1 cellular context compared by ENCODE assay signal in genomic region chr3:10292505-10293419, GRCh38.
TF ChIP-seq lines count a peak whose summit lies in the region.

Gene GHRL, minus strand, starts transcription at chr3:10292947. Its CDS starts 2,767 bp downstream, at chr3:10290180.

TF ChIP-seq in K562, 482 proteins besides CTCF, POLR2A, EP300 and RAD21 (continued from another document and continues in another):
- TF ChIP-seq SIRT6 (IDR thresholded peaks at IDR 0.05; ENCODE audit: low read depth, low read length) (no peak), HEY1 (CRISPR knock-in tag; IDR thresholded peaks at IDR 0.05; ENCODE audit: borderline replicate concordance) (no peak), PCBP2 (IDR thresholded peaks at IDR 0.05; ENCODE audit: low read depth, low read length, poor library complexity, severe bottlenecking) (no peak), ZNF324 (CRISPR knock-in tag; IDR thresholded peaks at IDR 0.05) (no peak), THRAP3 (IDR thresholded peaks at IDR 0.05; ENCODE audit: borderline replicate concordance) (no peak), ZKSCAN3 (CRISPR knock-in tag; IDR thresholded peaks at IDR 0.05) (no peak), MEIS2 (IDR thresholded peaks at IDR 0.05; ENCODE audit: partially characterized antibody) (peak; percentile 32), NCOA4 (IDR thresholded peaks at IDR 0.05; ENCODE audit: partially characterized antibody) (no peak), ETS1 (conservative IDR thresholded peaks at IDR 0.05; ENCODE audit: control insufficient read depth, low read depth, low read length) (no peak), SNRNP70 (optimal IDR thresholded peaks at IDR 0.05; ENCODE audit: low read depth, low read length) (no peak), EP400 (IDR thresholded peaks at IDR 0.05) (peak; percentile 35), MECOM (CRISPR knock-in tag; IDR thresholded peaks at IDR 0.05) (no peak), ESRRA (IDR thresholded peaks at IDR 0.05; ENCODE audit: borderline replicate concordance, low read depth) (no peak; the same call in 1 of the 2 replicates), JUND (IDR thresholded peaks at IDR 0.05; ENCODE audit: borderline replicate concordance, low read depth, low read length) (no peak), JUND (tag; IDR thresholded peaks at IDR 0.05; ENCODE audit: borderline replicate concordance, low read depth, low read length) (peak; percentile 54; the same call in 1 of the 3 replicates), CREB3L1 (IDR thresholded peaks at IDR 0.05; ENCODE audit: borderline replicate concordance, low read depth) (no peak), ZNF146 (CRISPR knock-in tag; IDR thresholded peaks at IDR 0.05; ENCODE audit: unreplicated experiment) (no peak), LEF1 (IDR thresholded peaks at IDR 0.05) (no peak), IRF9 (tag; IDR thresholded peaks at IDR 0.05) (no peak), ZNF398 (CRISPR knock-in tag; IDR thresholded peaks at IDR 0.05) (no peak), NFYB (IDR thresholded peaks at IDR 0.05; ENCODE audit: extremely low read depth, insufficient read length) (no peak), SMC3 (conservative IDR thresholded peaks at IDR 0.05; ENCODE audit: insufficient read depth, low read depth, low read length) (no peak), ZNF184 (CRISPR knock-in tag; IDR thresholded peaks at IDR 0.05) (no peak), RBFOX2 (IDR thresholded peaks at IDR 0.05; ENCODE audit: low read depth, low read length) (no peak), MLX (CRISPR knock-in tag; conservative IDR thresholded peaks at IDR 0.05) (no peak), TRIM24 (IDR thresholded peaks at IDR 0.05) (no peak), ZBTB7A (IDR thresholded peaks at IDR 0.05; ENCODE audit: borderline replicate concordance, control insufficient read depth, low read depth, low read length) (no peak), NR1H2 (CRISPR knock-in tag; IDR thresholded peaks at IDR 0.05) (no peak), ZNF431 (CRISPR knock-in tag; IDR thresholded peaks at IDR 0.05) (no peak), NRF1 (conservative IDR thresholded peaks at IDR 0.05 in 1 of 2, IDR thresholded peaks at IDR 0.05 in 1 of 2) (no peak), SREBF2 (CRISPR knock-in tag; IDR thresholded peaks at IDR 0.05) (no peak), ELF2 (CRISPR knock-in tag; IDR thresholded peaks at IDR 0.05) (no peak), KLF10 (CRISPR knock-in tag; IDR thresholded peaks at IDR 0.05) (no peak), SNAPC5 (CRISPR knock-in tag; IDR thresholded peaks at IDR 0.05) (no peak), ARHGAP35 (IDR thresholded peaks at IDR 0.05; ENCODE audit: partially characterized antibody) (no peak), ELK3 (CRISPR knock-in tag; IDR thresholded peaks at IDR 0.05) (no peak), ELF1 (tag; IDR thresholded peaks at IDR 0.05) (peak; percentile 64; the same call in 1 of the 2 replicates), DEAF1 (CRISPR knock-in tag; IDR thresholded peaks at IDR 0.05) (0 out of 2 replicates have a peak, but pooled peaks have one; percentile 5), MAX (CRISPR knock-in tag; IDR thresholded peaks at IDR 0.05) (no peak), NFATC3 (IDR thresholded peaks at IDR 0.05) (no peak), HDAC1 (IDR thresholded peaks at IDR 0.05) (no peak), HLTF (IDR thresholded peaks at IDR 0.05) (no peak), MCM2 (IDR thresholded peaks at IDR 0.05; ENCODE audit: low read depth) (no peak), ZBTB11 (CRISPR knock-in tag; IDR thresholded peaks at IDR 0.05) (peak in 1 of 3 experiments; percentile 84; a peak in 2 of 6 replicates), AFF4 (CRISPR knock-in tag; IDR thresholded peaks at IDR 0.05) (no peak), ZNF668 (CRISPR knock-in tag; IDR thresholded peaks at IDR 0.05) (no peak), ETV1 (tag; conservative IDR thresholded peaks at IDR 0.05; ENCODE audit: low read depth) (peak; percentile 74; the same call in 1 of the 2 replicates), NEUROD1 (IDR thresholded peaks at IDR 0.05; ENCODE audit: borderline replicate concordance, low read depth, low read length, partially characterized antibody) (no peak), ELF4 (CRISPR knock-in tag; IDR thresholded peaks at IDR 0.05) (no peak), CC2D1A (IDR thresholded peaks at IDR 0.05) (no peak), RBM14 (IDR thresholded peaks at IDR 0.05; ENCODE audit: borderline replicate concordance, insufficient read depth, low read depth, low read length) (no peak)
